7 cellular contexts compared by ENCODE assay signal in the genomic region with DNA sequence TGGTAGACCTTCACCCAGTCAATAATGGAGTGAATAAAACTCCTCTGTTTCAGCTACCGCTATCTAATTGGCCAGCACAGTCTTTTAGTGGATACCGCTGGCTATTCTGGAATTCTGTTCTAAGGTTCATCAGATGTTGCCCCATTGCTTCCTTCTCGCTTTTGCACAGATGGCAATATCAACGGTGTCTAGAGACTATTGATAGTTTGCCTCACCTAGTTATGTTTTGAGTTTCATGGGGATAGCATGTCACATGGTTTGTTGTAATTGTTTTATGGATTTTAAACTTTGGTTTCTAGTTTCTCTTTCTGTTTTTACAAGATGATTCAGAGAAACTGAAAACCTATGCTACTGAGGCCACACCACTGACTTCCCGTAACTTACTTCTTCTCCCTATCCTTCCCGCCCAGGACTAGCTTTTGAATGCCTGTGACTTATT. TPM values are rescaled to one million over a fixed set of nuclear protein-coding genes. Genes with fewer than 3 reads are reported as not detected.
DNase-seq lines count a peak whose midpoint lies in the region; ATAC-seq and TF ChIP-seq lines count a peak whose summit lies in the region.

No MANE protein-coding gene starts in this region.

- BruUV-seq in OCI-LY7 (replicated peaks; lab: Mats Ljungman, UMichigan): no TSS peak

- H3K79me2 ChIP-seq in OCI-LY7 (ENCODE audit: insufficient read depth, low read depth, low read length) (peaks cover 48% of the 10 kb centered on the region), osteoblast (ENCODE audit: insufficient read depth, low read length) (peaks cover 66% of the 10 kb centered on the region)

- H3K27ac ChIP-seq in OCI-LY7 (ENCODE audit: low read depth, low read length, poor library complexity, severe bottlenecking) (no peak overlapping the region), colonic mucosa (peak overlapping the region; percentile 97), osteoblast (ENCODE audit: low read depth, low read length) (peak overlapping the region; percentile 98)

- CTCF ChIA-PET in OCI-LY7 (lab: Charles Lee; ENCODE audit: unreplicated experiment): no interaction called here

- H3K9me3 ChIP-seq in OCI-LY7 (ENCODE audit: low read length) (no peaks in the 10 kb centered on the region), colonic mucosa (no peaks in the 10 kb centered on the region), osteoblast (ENCODE audit: low read depth, low read length) (no peaks in the 10 kb centered on the region)

- peaks cover 26% of the 10 kb centered on the region for H3K36me3 ChIP-seq in OCI-LY7 (ENCODE audit: insufficient read depth, low read length)
- H3K36me3 ChIP-seq in colonic mucosa: no peaks in the 10 kb centered on the region
- peaks cover 4% of the 10 kb centered on the region for H3K36me3 ChIP-seq in osteoblast (ENCODE audit: insufficient read depth, low read length)

- intact Hi-C loops in OCI-LY7 (cut with micrococcal nuclease; ENCODE audit: unreplicated experiment) (loop anchor here (5.0 kb wide), 2 partner anchors 219 to 709 kb away; a partner anchor contains a TSS), colonic mucosa (cut with DNase I) (no loop called here)

- no peaks in the 10 kb centered on the region for H3K9me2 ChIP-seq in OCI-LY7 (ENCODE audit: insufficient read depth, low read length)

- H3K4me1 ChIP-seq in OCI-LY7 (ENCODE audit: insufficient read depth, low read length, poor library complexity, severe bottlenecking) (peaks cover 24% of the 10 kb centered on the region), colonic mucosa (peaks cover 7% of the 10 kb centered on the region), osteoblast (ENCODE audit: insufficient read depth, low read length) (peaks cover 13% of the 10 kb centered on the region)

- 0 out of 2 replicates have a peak overlapping the region, but pooled peaks have one; percentile 3 for H2AFZ ChIP-seq in OCI-LY7 (ENCODE audit: low read length)
- no peak overlapping the region for H2AFZ ChIP-seq in osteoblast (ENCODE audit: low read length)

- POLR2A ChIA-PET in OCI-LY7 (lab: Charles Lee): interaction anchor here (0.5 to 1.9 kb wide), 6 partner anchors 10 to 273 kb away, joined by 3 to 5 read pairs (median 3); no protein-coding TSS in a partner anchor

- no peaks in the 10 kb centered on the region for H3K27me3 ChIP-seq in colonic mucosa
- H3K27me3 ChIP-seq in osteoblast (ENCODE audit: insufficient read depth, low read length): no peaks in the 10 kb centered on the region

- H4K20me1 ChIP-seq in OCI-LY7 (ENCODE audit: insufficient read depth, low read length) (peaks cover 9% of the 10 kb centered on the region; the same call in 1 of the 2 replicates), osteoblast (ENCODE audit: insufficient read depth, low read length) (peaks cover 15% of the 10 kb centered on the region)

- H3K4me3 ChIP-seq in OCI-LY7 (ENCODE audit: low read depth, low read length, poor library complexity, severe bottlenecking) (peak overlapping the region; percentile 87), colonic mucosa (peak overlapping the region; percentile 80), osteoblast (ENCODE audit: insufficient read depth, low read length) (peak overlapping the region; percentile 93)

- H3K4me2 ChIP-seq in OCI-LY7 (ENCODE audit: low read length): peak overlapping the region; percentile 91
- H3K4me2 ChIP-seq in osteoblast (ENCODE audit: insufficient read depth, low read length): peak overlapping the region; percentile 89

- H3K9ac ChIP-seq in colonic mucosa (ENCODE audit: low read depth in 2 of 2, low read length in 2 of 2): peak overlapping the region in 1 of 2 donors; percentile 60

- no peak for TF ChIP-seq CTCF in OCI-LY7 (conservative IDR thresholded peaks at IDR 0.05; ENCODE audit: low read length)
- TF ChIP-seq CTCF in colonic mucosa (IDR thresholded peaks at IDR 0.05): no peak
- no peak for TF ChIP-seq CTCF in osteoblast (IDR thresholded peaks at IDR 0.05; ENCODE audit: extremely low read depth, low read depth, low read length)

- ATAC-seq in GM18858 (IDR thresholded peaks at IDR 0.05; ENCODE audit: unreplicated experiment) (peak; percentile 54), HG02623 (IDR thresholded peaks at IDR 0.05; ENCODE audit: unreplicated experiment) (peak; percentile 50)

- peak; percentile 3 for DNase-seq in OCI-LY7 (ENCODE audit: low spot score)
- peak; percentile 47 for DNase-seq in colonic mucosa
- peak; percentile 88 for DNase-seq in osteoblast (ENCODE audit: insufficient read length, low spot score, missing footprints)
- DNase-seq in NCI-H1092 (lab: John Stamatoyannopoulos, UW): no peak
- no peak for DNase-seq in retina

RNA-seq across cellular contexts. Expression of a gene that starts 2.0 kb away (rescaled TPM):
- 33.1 and 43.6 TPM in 2 replicates for total RNA-seq in OCI-LY7 (2014; rRNA removed; shearing (Covaris generic))
- total RNA-seq in OCI-LY7 (2022) (36.6 and 39.2 TPM in 2 replicates), colonic mucosa (10 to 100 TPM; 23.3 to 57.0 TPM), osteoblast (55.4 and 57.5 TPM in 2 replicates)

Comparison
In these comparisons a context has a peak if more than half of its experiments do, and no peak if none do; other contexts are left out.
1. DNase-seq: peak in OCI-LY7 (single experiment), colonic mucosa (single experiment) and osteoblast (single experiment); none in NCI-H1092 (single experiment) and retina (single experiment).
2. Peak in every context shown above with its lines, with median percentiles within 50 percentile points of each other: H3K4me3 ChIP-seq.